14 cellular contexts compared by ENCODE assay signal in the genomic region with DNA sequence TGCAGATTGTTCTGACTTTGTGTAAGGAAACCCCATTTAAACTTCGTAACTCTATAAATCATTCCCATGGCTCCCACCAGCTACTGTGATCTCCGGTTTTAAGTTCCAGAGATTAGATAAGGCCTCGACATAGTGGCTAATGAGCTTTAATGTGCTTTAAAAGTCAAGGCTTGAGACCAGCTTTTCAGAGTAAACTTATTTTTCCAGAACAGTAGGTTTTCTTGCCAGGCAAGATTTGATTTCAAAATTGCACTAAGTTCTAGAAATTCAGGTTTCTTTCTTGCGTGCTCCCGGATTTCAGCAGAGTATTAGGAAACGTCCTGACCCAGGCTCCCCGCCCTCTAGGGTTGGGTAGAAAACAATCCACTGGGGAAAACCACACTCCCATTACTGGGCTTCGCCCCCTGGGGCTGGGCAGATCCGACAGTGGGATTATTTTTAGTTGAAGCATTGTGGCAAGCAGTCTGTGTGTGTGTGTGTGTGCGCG. TPM values are rescaled to one million over a fixed set of nuclear protein-coding genes. Genes with fewer than 3 reads are reported as not detected.
DNase-seq lines count a peak whose midpoint lies in the region; FAIRE-seq and TF ChIP-seq lines count a peak whose summit lies in the region.
"Had no signal": no experiment of that assay in that cellular context is flagged by ENCODE, and none has a peak within 500 bp of the region (broad histone marks: within the 10 kb centered on the region; RNA-seq: fewer than 3 reads in every experiment).

No MANE protein-coding gene starts in this region.

- WGBS in tibial nerve, 2 donors = 53 to 67% methylated on average over 11 of the region's 11 CpGs

- H3K79me2 ChIP-seq in keratinocyte (ENCODE audit: control insufficient read depth, insufficient read depth, low read length) = no peaks in the 10 kb centered on the region

- peak overlapping the region; percentile 57 for H3K4me2 ChIP-seq in keratinocyte (ENCODE audit: control insufficient read depth, extremely low read depth, insufficient read depth, low read depth, low read length)

- H2AFZ ChIP-seq in keratinocyte (ENCODE audit: control insufficient read depth, low read length) = peak overlapping the region; percentile 71

- H3K27me3 ChIP-seq in bronchial epithelial cell (ENCODE audit: control insufficient read depth, insufficient read depth, low read length) = no peaks in the 10 kb centered on the region
- H3K27me3 ChIP-seq in keratinocyte (ENCODE audit: control insufficient read depth, extremely low read depth, insufficient read depth, low read length) = no peaks in the 10 kb centered on the region
- H3K27me3 ChIP-seq in tibial nerve = no peaks in the 10 kb centered on the region

- no peaks in the 10 kb centered on the region for H4K20me1 ChIP-seq in keratinocyte (ENCODE audit: control insufficient read depth, extremely low read depth, insufficient read depth, low read length)

- no peaks in the 10 kb centered on the region for H3K9me1 ChIP-seq in keratinocyte (ENCODE audit: control insufficient read depth, extremely low read depth, insufficient read depth, low read length)

- H3K36me3 ChIP-seq in bronchial epithelial cell (ENCODE audit: control insufficient read depth, insufficient read depth, low read length) = no peaks in the 10 kb centered on the region
- no peaks in the 10 kb centered on the region for H3K36me3 ChIP-seq in keratinocyte (ENCODE audit: control insufficient read depth in 2 of 2, extremely low read depth in 1 of 2, insufficient read depth in 2 of 2, low read length in 2 of 2)
- peaks cover 0 to 5% (median 0%) of the 10 kb centered on the region in 3 donors for H3K36me3 ChIP-seq in tibial nerve

- TF ChIP-seq CTCF in bronchial epithelial cell (IDR thresholded peaks at IDR 0.05; ENCODE audit: insufficient read depth, low read length, severe bottlenecking) (peak; percentile 17), keratinocyte (optimal IDR thresholded peaks at IDR 0.05 in 1 of 3, IDR thresholded peaks at IDR 0.05 in 1 of 3, conservative IDR thresholded peaks at IDR 0.05 in 1 of 3; ENCODE audit: extremely low read depth in 1 of 3, insufficient read depth in 2 of 3, low read length in 3 of 3) (peak in 2 of 3 experiments; percentile 9 to 12), tibial nerve (IDR thresholded peaks at IDR 0.05) (no peak)

- H3K9ac ChIP-seq in keratinocyte (ENCODE audit: control insufficient read depth, extremely low read depth, insufficient read depth, low read length) = no peak overlapping the region

- no peak overlapping the region for H3K4me3 ChIP-seq in bronchial epithelial cell (ENCODE audit: low read depth, low read length)
- no peak overlapping the region for H3K4me3 ChIP-seq in keratinocyte (ENCODE audit: control insufficient read depth in 2 of 3, extremely low read depth in 1 of 3, insufficient read depth in 2 of 3, low read depth in 1 of 3, low read length in 3 of 3)
- H3K4me3 ChIP-seq in tibial nerve = no peak overlapping the region

- H3K4me1 ChIP-seq in keratinocyte (ENCODE audit: control insufficient read depth, extremely low read depth, insufficient read depth, low read length) (peaks cover 10% of the 10 kb centered on the region), tibial nerve (peaks cover 0 to 7% (median 0%) of the 10 kb centered on the region in 4 donors)

- DNase-seq in NCI-H82 treated with DMSO at 0.1 percent for 48 hours (lab: John Stamatoyannopoulos, UW; ENCODE audit: unreplicated experiment) = peak; percentile 89
- DNase-seq in bronchial epithelial cell (ENCODE audit: low read depth) = peak; percentile 53
- no peak for DNase-seq in keratinocyte (ENCODE audit: low read depth, low spot score)
- peak; percentile 26 to 36 for DNase-seq in tibial nerve (ENCODE audit: low spot score in 2 of 2)
- no peak for DNase-seq in stimulated activated naive CD4-positive, alpha-beta T cell treated with Interleukin-2 at 50 U/mL for 16 hours (lab: John Stamatoyannopoulos, UW)
- no peak for DNase-seq in NCI-H128 (lab: John Stamatoyannopoulos, UW; ENCODE audit: unreplicated experiment)
- DNase-seq in pons (ENCODE audit: low spot score) = no peak
- DNase-seq: activated CD4-positive, alpha-beta T cell treated with anti-CD3 and anti-CD28 coated beads, Interleukin-2, amount 10 ng/mL, durations not matched to agents 24 days and 14 days; DMS79 treated with DMSO at 0.1 percent for 48 hours; NCI-H1930; NCI-H69; stimulated activated CD4-positive, alpha-beta T cell treated with anti-CD3 and anti-CD28 coated beads, Interleukin-2, amount 100 ng/mL, for 48 hours had no signal

- FAIRE-seq in bronchial epithelial cell (lab: Jason Lieb, UNC) (no peak), keratinocyte (lab: Jason Lieb, UNC) (peak; percentile 65)
- FAIRE-seq: urothelium cell line had no signal

- H3K9me3 ChIP-seq in keratinocyte (ENCODE audit: control insufficient read depth, low read depth, low read length) (no peaks in the 10 kb centered on the region), tibial nerve (no peaks in the 10 kb centered on the region)

- TF ChIP-seq EP300 in tibial nerve (IDR thresholded peaks at IDR 0.05) = peak in 1 of 2 donors; percentile 49

- dilution Hi-C loops in keratinocyte (cut with MboI; ENCODE audit: extremely low pct_ligation_motif_present, low sequenced_read_pairs) = loop anchor here (25.0 kb wide), 1 partner anchor 295 kb away; a partner anchor contains a TSS

- no peak for TF ChIP-seq POLR2A in tibial nerve (IDR thresholded peaks at IDR 0.05)

- H3K27ac ChIP-seq in keratinocyte (ENCODE audit: control insufficient read depth, insufficient read depth, low read length) = no peak overlapping the region
- peak overlapping the region in 2 of 4 donors; percentile 56 to 68 for H3K27ac ChIP-seq in tibial nerve
- H3K27ac ChIP-seq: epithelial cell of prostate had no signal

RNA-seq across cellular contexts. Expression of a gene that starts 43.3 kb away (rescaled TPM):
- total RNA-seq in bronchial epithelial cell (17.9 and 35.2 TPM in 2 replicates), tibial nerve (10 to 100 TPM; 33.9 to 60.5 (median 49.5) TPM)
- polyA plus RNA-seq in keratinocyte = 27.2 to 30.9 TPM (median 27.6 TPM) in 3 replicates
- polyA plus RNA-seq in keratinocyte (2011; ENCODE audit: low read depth) = 10.2 TPM
- polyA plus RNA-seq in keratinocyte (2011; cell fraction: cytosol; rRNA removed) = 31.1 and 36.9 TPM in 2 replicates
- polyA plus RNA-seq in keratinocyte (2011; cell fraction: nucleus; rRNA removed) = 17.2 and 19.6 TPM in 2 replicates
- polyA plus RNA-seq in keratinocyte (2012; ENCODE audit: low replicate concordance) = 16.1 and 16.5 TPM in 2 replicates
- 22.8 to 32.0 TPM (median 26.7 TPM) in 3 replicates for polyA minus RNA-seq in keratinocyte
- 20.1 TPM for polyA minus RNA-seq in keratinocyte (2011; cell fraction: cytosol; rRNA and poly(A)+ RNA removed)
- 6.6 and 7.8 TPM in 2 replicates for polyA minus RNA-seq in keratinocyte (2011; cell fraction: nucleus; rRNA and poly(A)+ RNA removed)

Comparison
In these comparisons a context has a peak if more than half of its experiments do, and no peak if none do; other contexts are left out.
1. DNase-seq: peak in NCI-H82 treated with DMSO at 0.1 percent for 48 hours (single experiment), bronchial epithelial cell (single experiment) and tibial nerve (2 of 2); none in keratinocyte (single experiment), stimulated activated naive CD4-positive, alpha-beta T cell treated with Interleukin-2 at 50 U/mL for 16 hours (single experiment), NCI-H128 (single experiment) and pons (single experiment).
2. CTCF ChIP-seq: peak in bronchial epithelial cell (single experiment) and keratinocyte (2 of 3); none in tibial nerve (0 of 5).